Comparison of ENCODE assay signal across 20 cellular contexts in genomic region chr7:25012254-25012653, GRCh38.
"Had no signal": no experiment of that assay in that cellular context is flagged by ENCODE, and none has a peak within 500 bp of the region (broad histone marks: within the 10 kb centered on the region; RNA-seq: fewer than 3 reads in every experiment).

No MANE protein-coding gene starts in this region.

- ATAC-seq: activated CD8-positive, alpha-beta memory T cell treated with anti-CD3 and anti-CD28 coated beads, Interleukin-2, amount 10 ng/mL, durations not matched to agents 7 days and 5 days; gastrocnemius medialis; left lung; mucosa of descending colon; naive thymus-derived CD8-positive, alpha-beta T cell; psoas muscle; right cardiac atrium had no signal

- H3K4me1 ChIP-seq: ascending aorta, gastrocnemius medialis, left lung, psoas muscle, testis had no signal

- H3K27ac Mint-ChIP-seq: activated CD8-positive, alpha-beta memory T cell treated with anti-CD3 and anti-CD28 coated beads, Interleukin-2, amount 10 ng/mL, durations not matched to agents 7 days and 5 days; activated naive CD4-positive, alpha-beta T cell treated with anti-CD3 and anti-CD28 coated beads, Interleukin-2, amount 10 ng/mL, durations not matched to agents 7 days and 5 days; naive thymus-derived CD8-positive, alpha-beta T cell; T-helper 1 cell treated with Interleukin-12 subunit alpha and Interleukin-12 subunit beta and Interleukin-4 antibody, amounts not matched to agents 30 μg/mL and 1 μg/mL, for 36 hours; type B pancreatic cell had no signal

- H3K4me1 Mint-ChIP-seq: activated CD8-positive, alpha-beta memory T cell treated with anti-CD3 and anti-CD28 coated beads, Interleukin-2, amount 10 ng/mL, durations not matched to agents 7 days and 5 days; activated naive CD4-positive, alpha-beta T cell treated with anti-CD3 and anti-CD28 coated beads, Interleukin-2, amount 10 ng/mL, durations not matched to agents 7 days and 5 days; naive thymus-derived CD8-positive, alpha-beta T cell had no signal

- H3K27ac ChIP-seq: ascending aorta, dorsolateral prefrontal cortex, gastrocnemius medialis, left lung, ovary, psoas muscle, skin epidermis, testis had no signal

- H3K36me3 ChIP-seq: ascending aorta, gastrocnemius medialis, left lung, ovary had no signal

- H3K4me3 Mint-ChIP-seq: activated CD8-positive, alpha-beta memory T cell treated with anti-CD3 and anti-CD28 coated beads, Interleukin-2, amount 10 ng/mL, durations not matched to agents 7 days and 5 days; activated naive CD4-positive, alpha-beta T cell treated with anti-CD3 and anti-CD28 coated beads, Interleukin-2, amount 10 ng/mL, durations not matched to agents 7 days and 5 days; naive thymus-derived CD8-positive, alpha-beta T cell; T-helper 1 cell treated with Interleukin-12 subunit alpha and Interleukin-12 subunit beta and Interleukin-4 antibody, amounts not matched to agents 30 μg/mL and 1 μg/mL, for 36 hours; type B pancreatic cell had no signal

- H3K27me3 ChIP-seq: ascending aorta, dorsolateral prefrontal cortex, gastrocnemius medialis, left lung, ovary, testis had no signal

- DNase-seq: activated CD4-positive, alpha-beta T cell treated with anti-CD3 and anti-CD28 coated beads, Interleukin-2, amount 50 U/mL, for 48 hours; activated CD8-positive, alpha-beta memory T cell treated with anti-CD3 and anti-CD28 coated beads, Interleukin-2, amount 10 ng/mL, durations not matched to agents 7 days and 5 days; activated effector memory CD4-positive, alpha-beta T cell treated with Interleukin-2 at 50 U/mL for 16 hours; activated naive CD4-positive, alpha-beta T cell treated with anti-CD3 and anti-CD28 coated beads, Interleukin-2, amount 10 ng/mL, durations not matched to agents 7 days and 5 days; dorsolateral prefrontal cortex; gastrocnemius medialis; head of caudate nucleus; left lung; mucosa of descending colon; naive thymus-derived CD8-positive, alpha-beta T cell; ovary; psoas muscle; right cardiac atrium; stimulated activated CD4-positive, alpha-beta T cell treated with anti-CD3 and anti-CD28 coated beads, Interleukin-15, amount 100 ng/mL, for 24 hours; stimulated activated CD4-positive, alpha-beta T cell treated with anti-CD3 and anti-CD28 coated beads, Interleukin-2, amount 100 ng/mL, for 48 hours; testis had no signal

- H3K9me3 ChIP-seq: ascending aorta, gastrocnemius medialis, left lung, mucosa of descending colon, psoas muscle, testis had no signal

- H3K4me3 ChIP-seq: ascending aorta, dorsolateral prefrontal cortex, gastrocnemius medialis, left lung, mucosa of descending colon, ovary, psoas muscle, skin epidermis, testis had no signal

- H3K9me3 Mint-ChIP-seq: activated naive CD4-positive, alpha-beta T cell treated with anti-CD3 and anti-CD28 coated beads, Interleukin-2, amount 10 ng/mL, durations not matched to agents 7 days and 5 days; T-helper 1 cell treated with Interleukin-12 subunit alpha and Interleukin-12 subunit beta and Interleukin-4 antibody, amounts not matched to agents 30 μg/mL and 1 μg/mL, for 36 hours; type B pancreatic cell had no signal

- H3K27me3 Mint-ChIP-seq: type B pancreatic cell had no signal

- H3K36me3 Mint-ChIP-seq: activated CD8-positive, alpha-beta memory T cell treated with anti-CD3 and anti-CD28 coated beads, Interleukin-2, amount 10 ng/mL, durations not matched to agents 7 days and 5 days; activated naive CD4-positive, alpha-beta T cell treated with anti-CD3 and anti-CD28 coated beads, Interleukin-2, amount 10 ng/mL, durations not matched to agents 7 days and 5 days; naive thymus-derived CD8-positive, alpha-beta T cell; type B pancreatic cell had no signal
